Comparison of ENCODE assay signal across 1 cellular context in genomic region chr12:131929530-131930456, GRCh38.
TF ChIP-seq lines count a peak whose summit lies in the region.

No MANE protein-coding gene starts in this region.

TF ChIP-seq in H1, 55 proteins besides CTCF, POLR2A, EP300 and RAD21 (continued from another document):
- TF ChIP-seq SIN3A (conservative IDR thresholded peaks at IDR 0.05 in 1 of 2, IDR thresholded peaks at IDR 0.05 in 1 of 2; ENCODE audit: low read depth in 1 of 2, low read length in 2 of 2) (peak in 1 of 2 experiments; percentile 10; a peak in 1 of 4 replicates), RBBP5 (IDR thresholded peaks at IDR 0.05; ENCODE audit: borderline replicate concordance, low read depth, low read length) (peak; percentile 32; the same call in 1 of the 2 replicates)
